9 cellular contexts compared by ENCODE assay signal in the genomic region with DNA sequence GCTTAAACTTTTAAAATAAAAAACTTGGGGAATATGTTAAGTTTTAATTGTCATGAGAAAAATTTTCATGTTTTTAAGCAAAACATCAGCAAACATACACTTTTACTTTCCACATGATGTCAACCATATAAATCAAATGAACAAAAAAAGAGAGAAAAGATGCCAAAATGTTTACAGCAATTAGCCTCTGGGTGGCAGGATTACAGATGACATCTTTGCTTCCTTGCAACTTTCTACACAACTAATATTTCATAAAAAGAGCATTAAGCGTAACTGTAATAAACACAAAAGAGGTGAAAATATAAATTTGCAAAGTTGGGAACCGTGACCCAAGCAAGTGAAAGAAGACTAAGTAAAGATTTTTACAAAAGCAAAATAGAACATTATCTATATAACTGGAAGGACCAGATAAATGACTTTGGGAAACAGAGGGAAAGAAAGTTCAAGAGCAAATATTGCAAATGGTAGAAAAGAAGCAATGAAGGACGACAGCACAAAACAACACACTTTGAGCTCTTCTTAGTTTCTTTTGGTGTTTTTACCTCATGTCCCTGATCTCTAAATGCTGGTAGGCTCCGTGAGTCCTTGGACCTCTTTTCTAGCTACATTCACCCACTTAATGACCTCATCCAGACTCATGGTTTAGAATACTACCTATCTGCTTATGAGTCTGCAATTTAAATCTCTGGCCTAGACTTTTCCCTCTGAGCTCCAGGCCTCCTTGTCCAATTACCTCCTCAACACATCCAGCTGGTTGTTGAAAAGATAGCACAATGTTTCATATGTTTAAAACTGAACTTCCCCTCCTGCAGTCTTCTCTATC. TPM values are rescaled to one million over a fixed set of nuclear protein-coding genes. Genes with fewer than 3 reads are reported as not detected.
DNase-seq lines count a peak whose midpoint lies in the region; ATAC-seq, FAIRE-seq and TF ChIP-seq lines count a peak whose summit lies in the region.
"Had no signal": no experiment of that assay in that cellular context is flagged by ENCODE, and none has a peak within 500 bp of the region (broad histone marks: within the 10 kb centered on the region; RNA-seq: fewer than 3 reads in every experiment).

No MANE protein-coding gene starts in this region.

- H3K27ac ChIP-seq in CD4-positive, alpha-beta memory T cell (ENCODE audit: low read depth, low read length): no peak overlapping the region
- H3K27ac ChIP-seq in HL-60 (replicated peaks) (no peak overlapping the region), body of pancreas (no peak overlapping the region)

- H3K27me3 ChIP-seq in CD4-positive, alpha-beta memory T cell (ENCODE audit: insufficient read depth, low read length): no peaks in the 10 kb centered on the region
- H3K27me3 ChIP-seq in HL-60 (ENCODE audit: insufficient read depth, poor library complexity, severe bottlenecking) (no peaks in the 10 kb centered on the region), body of pancreas (no peaks in the 10 kb centered on the region)

- TF ChIP-seq CTCF in HL-60 (IDR thresholded peaks at IDR 0.05; ENCODE audit: insufficient read depth, low read length) (peak; percentile 10), body of pancreas (IDR thresholded peaks at IDR 0.05) (peak in 5 of 7 experiments; percentile 5 to 30 (median 17)), mucosa of descending colon (IDR thresholded peaks at IDR 0.05) (no peak)

- no peaks in the 10 kb centered on the region for H3K9me3 Mint-ChIP-seq in CD4-positive, alpha-beta memory T cell
- no peaks in the 10 kb centered on the region for H3K9me3 Mint-ChIP-seq in naive B cell

- H3K4me3 Mint-ChIP-seq in CD4-positive, alpha-beta memory T cell: no peak overlapping the region
- peak overlapping the region in 1 of 8 donors; percentile 22 for H3K4me3 Mint-ChIP-seq in naive B cell

- WGBS in body of pancreas, 2 donors: 79% methylated on average over 4 of the region's 4 CpGs

- POLR2A ChIA-PET in CD4-positive, alpha-beta memory T cell (lab: Charles Lee; ENCODE audit: partially characterized antibody): interaction anchor here (0.6 to 2.0 kb wide), 6 partner anchors 9 to 31 kb away, joined by 3 to 13 read pairs (median 4); partner anchors contain the start of gene TP53BP1

- CTCF ChIA-PET in CD4-positive, alpha-beta memory T cell (lab: Charles Lee; ENCODE audit: partially characterized antibody): interaction anchor here (0.6 to 14.6 kb wide), 5 partner anchors 8 to 31 kb away, joined by 3 to 252 read pairs (median 4); partner anchors contain the start of gene TP53BP1

- no peaks in the 10 kb centered on the region for H3K27me3 Mint-ChIP-seq in CD4-positive, alpha-beta memory T cell
- H3K27me3 Mint-ChIP-seq in naive B cell: no peaks in the 10 kb centered on the region

- intact Hi-C loops in CD4-positive, alpha-beta memory T cell (cut with micrococcal nuclease): loop anchor here (1.0 kb wide), 2 partner anchors 27 to 31 kb away; no protein-coding TSS in a partner anchor
- intact Hi-C loops in body of pancreas (cut with DNase I) (no loop called here), mucosa of descending colon (cut with DNase I, micrococcal nuclease) (no loop called here)

- peaks cover 28 to 36% of the 10 kb centered on the region in 2 donors for H3K36me3 Mint-ChIP-seq in CD4-positive, alpha-beta memory T cell
- H3K36me3 Mint-ChIP-seq in naive B cell: peaks cover 8 to 16% of the 10 kb centered on the region in 2 donors

- H3K9me3 ChIP-seq in CD4-positive, alpha-beta memory T cell (ENCODE audit: control insufficient read depth in 1 of 2, low read length in 2 of 2): no peaks in the 10 kb centered on the region
- H3K9me3 ChIP-seq in body of pancreas (no peaks in the 10 kb centered on the region), mucosa of descending colon (no peaks in the 10 kb centered on the region)

- peak overlapping the region in 3 of 7 donors; percentile 22 to 55 (median 51) for H3K27ac Mint-ChIP-seq in CD4-positive, alpha-beta memory T cell
- peak overlapping the region in 1 of 6 donors; percentile 71 for H3K27ac Mint-ChIP-seq in naive B cell

- FAIRE-seq in RCC 7860 (lab: Jason Lieb, UNC): no peak

- no peak overlapping the region for H3K4me3 ChIP-seq in CD4-positive, alpha-beta memory T cell (ENCODE audit: low read length in 2 of 2)
- H3K4me3 ChIP-seq in HL-60 (replicated peaks; ENCODE audit: insufficient read depth, low read length): no peak overlapping the region
- H3K4me3 ChIP-seq in body of pancreas: no peak overlapping the region
- H3K4me3 ChIP-seq in mucosa of descending colon: no peak overlapping the region

- ATAC-seq in body of pancreas (no peak), naive B cell (ENCODE audit: low read depth in 2 of 2) (no peak), mucosa of descending colon (no peak)

- TF ChIP-seq POLR2A in body of pancreas (IDR thresholded peaks at IDR 0.05): no peak

- peaks cover 0 to 18% (median 12%) of the 10 kb centered on the region in 4 donors for H3K4me1 Mint-ChIP-seq in CD4-positive, alpha-beta memory T cell
- H3K4me1 Mint-ChIP-seq in naive B cell: peaks cover 9 to 15% (median 9%) of the 10 kb centered on the region in 3 donors

- H3K4me1 ChIP-seq in CD4-positive, alpha-beta memory T cell (ENCODE audit: insufficient read depth, low read length): no peaks in the 10 kb centered on the region
- H3K4me1 ChIP-seq in body of pancreas (no peaks in the 10 kb centered on the region), mucosa of descending colon (ENCODE audit: low read depth) (no peaks in the 10 kb centered on the region)

- DNase-seq in CD4-positive, alpha-beta memory T cell: peak in 4 of 5 donors; percentile 29 to 40 (median 32)
- no peak for DNase-seq in HL-60 (ENCODE audit: low read depth in 1 of 2, low spot score in 1 of 2)
- DNase-seq in body of pancreas: no peak
- peak; percentile 9 for DNase-seq in naive B cell
- no peak for DNase-seq in RCC 7860 (ENCODE audit: low spot score)
- DNase-seq in NCI-H1105 treated with DMSO at 0.1 percent for 48 hours (lab: John Stamatoyannopoulos, UW): no peak
- no peak for DNase-seq in mucosa of descending colon
- no peak for DNase-seq in ecto neural progenitor cell (ENCODE audit: low spot score)
- DNase-seq: NCI-H82 had no signal

- H3K36me3 ChIP-seq in CD4-positive, alpha-beta memory T cell (ENCODE audit: insufficient read depth, low read length): peaks cover 14% of the 10 kb centered on the region
- H3K36me3 ChIP-seq in body of pancreas (replicated peaks in 1 of 2; ENCODE audit: insufficient read depth in 1 of 2, low read depth in 2 of 2): peaks cover 0 to 8% of the 10 kb centered on the region in 2 donors
- no peaks in the 10 kb centered on the region for H3K36me3 ChIP-seq in mucosa of descending colon (ENCODE audit: low read depth)

RNA-seq across cellular contexts. Expression of gene TP53BP1, which starts 9.4 kb away (rescaled TPM):
- 10 to 100 TPM; 40.6 to 46.3 TPM for total RNA-seq in CD4-positive, alpha-beta memory T cell
- polyA plus RNA-seq in CD4-positive, alpha-beta memory T cell: 10 to 100 TPM in 1 of 2 donors, 1 to 10 TPM in 1; 2.7 to 10.5 TPM
- total RNA-seq in body of pancreas: 10 to 100 TPM; 12.5 to 17.5 TPM
- 10 to 100 TPM in 4 of 6 donors, 1 to 10 TPM in 2; 9.2 to 13.7 (median 11.4) TPM for polyA plus RNA-seq in naive B cell (ENCODE audit: low read depth in 6 of 6)
- 10 to 100 TPM; 31.8 to 46.5 (median 41.6) TPM for total RNA-seq in mucosa of descending colon

RNA-seq across cellular contexts. Expression of gene MAP1A, which starts 33.9 kb away (rescaled TPM):
- under 1 TPM; 0.33 to 0.35 TPM for total RNA-seq in CD4-positive, alpha-beta memory T cell
- polyA plus RNA-seq in CD4-positive, alpha-beta memory T cell: 1 to 10 TPM in 1 of 2 donors, under 1 TPM in 1; 0.10 to 1.8 TPM
- total RNA-seq in body of pancreas (1 to 10 TPM; 3.1 to 4.0 TPM), mucosa of descending colon (10 to 100 TPM in 1 of 3 donors, 1 to 10 TPM in 2; 1.9 to 59.4 (median 7.9) TPM)
- polyA plus RNA-seq in naive B cell (ENCODE audit: low read depth in 6 of 6): under 1 TPM in 3 of 6 donors, not detected in 3; 0.03 to 0.29 (median 0.05) TPM

Comparison
In these comparisons a context has a peak if more than half of its experiments do, and no peak if none do; other contexts are left out.
1. DNase-seq: peak in CD4-positive, alpha-beta memory T cell (4 of 5) and naive B cell (single experiment); none in HL-60 (0 of 2), body of pancreas (0 of 4), RCC 7860 (single experiment), NCI-H1105 treated with DMSO at 0.1 percent for 48 hours (single experiment), mucosa of descending colon (0 of 3) and ecto neural progenitor cell (single experiment).